In the genomic region with DNA sequence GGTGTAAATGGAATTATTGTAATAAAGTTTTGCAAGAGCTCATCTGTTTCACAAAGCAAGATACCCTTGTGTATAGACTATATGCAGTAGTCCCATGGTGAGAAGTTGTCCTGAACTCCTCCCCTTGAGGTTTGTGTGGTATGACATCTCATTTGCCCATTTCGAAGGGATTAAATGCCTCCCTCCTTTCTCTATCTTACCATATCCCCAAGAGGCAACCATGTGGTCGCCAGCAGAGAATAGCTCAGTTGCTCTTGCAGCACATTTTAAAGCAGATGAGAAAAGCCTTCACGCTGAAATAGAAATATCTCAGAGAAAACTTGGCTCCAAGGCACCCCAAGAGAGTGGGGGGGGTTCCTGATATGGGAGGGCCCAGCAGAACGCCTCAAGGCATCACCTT, we compare ENCODE assay signal across 1 cellular context.
TF ChIP-seq lines count a peak whose summit lies in the region.

No MANE protein-coding gene starts in this region.

TF ChIP-seq in neural cell, 6 proteins besides CTCF, POLR2A, EP300 and RAD21 (continued from another document):
- TF ChIP-seq, protein P1, sequence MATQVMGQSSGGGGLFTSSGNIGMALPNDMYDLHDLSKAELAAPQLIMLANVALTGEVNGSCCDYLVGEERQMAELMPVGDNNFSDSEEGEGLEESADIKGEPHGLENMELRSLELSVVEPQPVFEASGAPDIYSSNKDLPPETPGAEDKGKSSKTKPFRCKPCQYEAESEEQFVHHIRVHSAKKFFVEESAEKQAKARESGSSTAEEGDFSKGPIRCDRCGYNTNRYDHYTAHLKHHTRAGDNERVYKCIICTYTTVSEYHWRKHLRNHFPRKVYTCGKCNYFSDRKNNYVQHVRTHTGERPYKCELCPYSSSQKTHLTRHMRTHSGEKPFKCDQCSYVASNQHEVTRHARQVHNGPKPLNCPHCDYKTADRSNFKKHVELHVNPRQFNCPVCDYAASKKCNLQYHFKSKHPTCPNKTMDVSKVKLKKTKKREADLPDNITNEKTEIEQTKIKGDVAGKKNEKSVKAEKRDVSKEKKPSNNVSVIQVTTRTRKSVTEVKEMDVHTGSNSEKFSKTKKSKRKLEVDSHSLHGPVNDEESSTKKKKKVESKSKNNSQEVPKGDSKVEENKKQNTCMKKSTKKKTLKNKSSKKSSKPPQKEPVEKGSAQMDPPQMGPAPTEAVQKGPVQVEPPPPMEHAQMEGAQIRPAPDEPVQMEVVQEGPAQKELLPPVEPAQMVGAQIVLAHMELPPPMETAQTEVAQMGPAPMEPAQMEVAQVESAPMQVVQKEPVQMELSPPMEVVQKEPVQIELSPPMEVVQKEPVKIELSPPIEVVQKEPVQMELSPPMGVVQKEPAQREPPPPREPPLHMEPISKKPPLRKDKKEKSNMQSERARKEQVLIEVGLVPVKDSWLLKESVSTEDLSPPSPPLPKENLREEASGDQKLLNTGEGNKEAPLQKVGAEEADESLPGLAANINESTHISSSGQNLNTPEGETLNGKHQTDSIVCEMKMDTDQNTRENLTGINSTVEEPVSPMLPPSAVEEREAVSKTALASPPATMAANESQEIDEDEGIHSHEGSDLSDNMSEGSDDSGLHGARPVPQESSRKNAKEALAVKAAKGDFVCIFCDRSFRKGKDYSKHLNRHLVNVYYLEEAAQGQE (IDR thresholded peaks at IDR 0.05; ENCODE audit: borderline replicate concordance): no peak
- TF ChIP-seq POLR2AphosphoS5 (IDR thresholded peaks at IDR 0.05): no peak
- TF ChIP-seq EZH2 (IDR thresholded peaks at IDR 0.05; ENCODE audit: borderline replicate concordance, insufficient read depth, low read length, poor library complexity, severe bottlenecking): no peak
- TF ChIP-seq SMC3 (conservative IDR thresholded peaks at IDR 0.05; ENCODE audit: poor library complexity): no peak
- no peak for TF ChIP-seq MXI1 (conservative IDR thresholded peaks at IDR 0.05; ENCODE audit: poor library complexity, severe bottlenecking)
